In the genomic region with DNA sequence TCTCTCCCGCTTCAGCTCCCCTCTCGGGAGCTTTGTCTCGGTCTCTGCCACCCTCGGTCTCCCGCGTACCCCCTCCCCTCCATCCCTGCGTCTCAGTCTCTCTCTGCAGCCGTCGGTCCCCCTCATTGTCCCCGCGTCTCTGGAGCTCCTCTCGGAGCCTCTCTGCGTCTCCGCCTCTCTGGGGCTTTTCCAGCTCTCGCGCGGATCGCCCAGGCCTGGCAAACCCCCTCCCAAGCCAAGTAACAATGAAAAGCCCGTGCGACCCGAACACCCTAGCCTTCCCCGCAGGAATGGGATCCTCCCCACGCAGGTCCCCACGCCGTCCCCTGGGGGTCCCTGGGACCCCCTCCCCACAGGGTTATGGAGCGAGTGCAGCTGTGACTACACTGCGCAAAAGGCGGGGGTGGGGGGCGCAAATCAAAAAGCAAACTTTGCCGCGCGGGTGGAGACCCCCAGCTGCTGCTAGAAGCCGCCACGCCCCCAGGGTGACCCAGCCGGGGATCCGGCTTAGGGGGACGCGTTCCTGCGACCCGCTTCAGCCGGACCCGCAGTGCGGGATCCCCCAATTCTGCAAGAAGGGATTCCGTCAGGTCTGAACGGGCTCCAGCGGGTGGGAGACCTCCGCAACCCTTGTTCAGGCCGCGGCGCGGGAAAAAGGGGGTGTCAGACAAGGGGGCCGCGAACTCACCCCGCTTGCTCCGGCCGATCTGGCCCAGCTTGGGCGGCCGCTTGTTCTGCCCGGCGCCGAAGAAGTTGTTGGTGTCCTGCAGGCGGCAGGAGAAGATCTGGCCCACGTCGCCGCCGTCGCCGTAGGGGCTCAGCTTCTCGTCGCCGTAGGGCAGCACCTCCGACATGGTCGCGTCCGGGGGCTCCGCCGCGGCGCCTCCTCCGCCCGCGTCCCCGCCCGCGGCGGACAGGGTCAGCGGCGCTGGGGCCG, we compare ENCODE assay signal across 8 cellular contexts. TPM values are rescaled to one million over a fixed set of nuclear protein-coding genes. Genes with fewer than 3 reads are reported as not detected.
A peak's percentile ranks its signal among the peaks of the same experiment; 100 is the strongest.
DNase-seq lines count a peak whose midpoint lies in the region; ATAC-seq and TF ChIP-seq lines count a peak whose summit lies in the region.

No MANE protein-coding gene starts in this region.

- H3K27me3 Mint-ChIP-seq in chondrocyte (ENCODE audit: low read depth), result peaks cover 27% of the 10 kb centered on the region

- peak overlapping the region; percentile 91 for H3K23ac ChIP-seq in mesenchymal stem cell (ENCODE audit: low read length in 2 of 2)

- H3K4me3 Mint-ChIP-seq in chondrocyte (ENCODE audit: unreplicated experiment), result peak overlapping the region; percentile 82

- H2BK120ac ChIP-seq in mesenchymal stem cell (ENCODE audit: low read depth, low read length), result peak overlapping the region; percentile 87

- H3K27me3 ChIP-seq in ACC112 (ENCODE audit: insufficient read depth, low read length), result no peaks in the 10 kb centered on the region
- H3K27me3 ChIP-seq in HUES6 (ENCODE audit: control insufficient read depth, insufficient read depth, low read length), result peaks cover 92% of the 10 kb centered on the region
- peaks cover 6 to 13% of the 10 kb centered on the region in 2 experiments for H3K27me3 ChIP-seq in mesenchymal stem cell (ENCODE audit: control insufficient read depth in 1 of 2, insufficient read depth in 1 of 2, low read length in 2 of 2)
- no peaks in the 10 kb centered on the region for H3K27me3 ChIP-seq in vagina

- peaks cover 11% of the 10 kb centered on the region for H3K79me1 ChIP-seq in mesenchymal stem cell (replicated peaks; ENCODE audit: low read length, poor library complexity, severe bottlenecking)

- H3K4me3 ChIP-seq in ACC112 (ENCODE audit: low read depth, low read length), result peak overlapping the region; percentile 88
- H3K4me3 ChIP-seq in HUES6 (ENCODE audit: low read depth, low read length), result peak overlapping the region; percentile 75
- H3K4me3 ChIP-seq in mesenchymal stem cell (ENCODE audit: insufficient read depth in 1 of 2, low read depth in 1 of 2, low read length in 2 of 2), result peak overlapping the region; percentile 81 to 97
- peak overlapping the region; percentile 60 to 79 for H3K4me3 ChIP-seq in vagina

- H3K4me1 ChIP-seq in ACC112 (ENCODE audit: control insufficient read depth, insufficient read depth, low read length, unreplicated experiment), result peaks cover 22% of the 10 kb centered on the region
- peaks cover 23% of the 10 kb centered on the region for H3K4me1 ChIP-seq in HUES6 (ENCODE audit: control insufficient read depth, insufficient read depth, low read length)
- peaks cover 38% of the 10 kb centered on the region for H3K4me1 ChIP-seq in mesenchymal stem cell (ENCODE audit: control insufficient read depth, insufficient read depth, low read depth, low read length)
- peaks cover 36% of the 10 kb centered on the region for H3K4me1 ChIP-seq in vagina

- no peaks in the 10 kb centered on the region for H3K9me3 Mint-ChIP-seq in chondrocyte (ENCODE audit: low read depth)

- no peak overlapping the region for H2AK5ac ChIP-seq in mesenchymal stem cell (ENCODE audit: low read length, severe bottlenecking)

- no peaks in the 10 kb centered on the region for H3K9me3 ChIP-seq in HUES6 (ENCODE audit: control insufficient read depth, insufficient read depth, low read depth, low read length)
- H3K9me3 ChIP-seq in mesenchymal stem cell (ENCODE audit: control insufficient read depth, low read length), result no peaks in the 10 kb centered on the region
- H3K9me3 ChIP-seq in vagina, result no peaks in the 10 kb centered on the region

- peak overlapping the region; percentile 91 for H2BK15ac ChIP-seq in mesenchymal stem cell (ENCODE audit: low read depth, poor library complexity, severe bottlenecking)

- TF ChIP-seq CTCF in chondrocyte (IDR thresholded peaks at IDR 0.05), result peak; percentile 22
- no peak for TF ChIP-seq CTCF in vagina (IDR thresholded peaks at IDR 0.05)

- H2AFZ ChIP-seq in ACC112 (ENCODE audit: low read length, unreplicated experiment) (no peak overlapping the region), mesenchymal stem cell (ENCODE audit: low read depth, low read length) (peak overlapping the region; percentile 46)

- peak overlapping the region; percentile 36 for H2BK5ac ChIP-seq in mesenchymal stem cell (ENCODE audit: low read depth, low read length, poor library complexity, severe bottlenecking)

- DNase-seq in chondrocyte (ENCODE audit: low spot score) (no peak), mesenchymal stem cell (peak; percentile 67), vagina (ENCODE audit: extremely low spot score in 2 of 2) (no peak), NCI-H2196 (lab: John Stamatoyannopoulos, UW; ENCODE audit: unreplicated experiment) (no peak), activated gamma-delta T cell (lab: John Stamatoyannopoulos, UW) (no peak)

- ATAC-seq in HG02870 (IDR thresholded peaks at IDR 0.05; ENCODE audit: unreplicated experiment), result no peak

- TF ChIP-seq POLR2A in vagina (IDR thresholded peaks at IDR 0.05), result no peak

- H3K4ac ChIP-seq in mesenchymal stem cell (ENCODE audit: low read depth in 1 of 2, low read length in 2 of 2), result peak overlapping the region; percentile 29 to 77

- H3K79me2 ChIP-seq in ACC112 (ENCODE audit: control insufficient read depth, insufficient read depth, low read length, unreplicated experiment), result peaks cover 41% of the 10 kb centered on the region

- peak overlapping the region; percentile 70 for H4K91ac ChIP-seq in mesenchymal stem cell (ENCODE audit: low read length)

- WGBS in mesenchymal stem cell, result under 1% methylated on average over 73 of the region's 89 CpGs

- intact Hi-C loops in vagina (cut with DNase I), result no loop called here

- peak overlapping the region; percentile 39 for H4K8ac ChIP-seq in mesenchymal stem cell (ENCODE audit: low read length)

- peak overlapping the region; percentile 82 to 97 for H3K14ac ChIP-seq in mesenchymal stem cell (ENCODE audit: low read length in 2 of 2)

- peaks cover 1% of the 10 kb centered on the region for H3K36me3 Mint-ChIP-seq in chondrocyte (ENCODE audit: low read depth)

- H2BK12ac ChIP-seq in mesenchymal stem cell (ENCODE audit: low read length in 2 of 2), result peak overlapping the region; percentile 72 to 76

- H3K36me3 ChIP-seq in ACC112 (ENCODE audit: insufficient read depth, low read length), result no peaks in the 10 kb centered on the region
- H3K36me3 ChIP-seq in HUES6 (ENCODE audit: control insufficient read depth, insufficient read depth, low read length), result no peaks in the 10 kb centered on the region
- H3K36me3 ChIP-seq in mesenchymal stem cell (ENCODE audit: control insufficient read depth in 1 of 2, insufficient read depth in 2 of 2, low read depth in 1 of 2, low read length in 2 of 2), result peaks cover 0 to 3% of the 10 kb centered on the region in 2 experiments
- no peaks in the 10 kb centered on the region for H3K36me3 ChIP-seq in vagina

- H3K27ac Mint-ChIP-seq in chondrocyte (ENCODE audit: unreplicated experiment), result peak overlapping the region; percentile 46

- peaks cover 33% of the 10 kb centered on the region for H3K4me1 Mint-ChIP-seq in chondrocyte (ENCODE audit: low read depth)

- peak overlapping the region; percentile 81 for H3K18ac ChIP-seq in mesenchymal stem cell (ENCODE audit: low read depth in 1 of 2, low read length in 2 of 2)

- H3K27ac ChIP-seq in ACC112 (ENCODE audit: low read depth, low read length) (no peak overlapping the region), HUES6 (ENCODE audit: low read depth, low read length) (no peak overlapping the region), mesenchymal stem cell (ENCODE audit: low read length, poor library complexity, severe bottlenecking) (no peak overlapping the region), vagina (peak overlapping the region; percentile 85)

- peak overlapping the region; percentile 37 for H3K9ac ChIP-seq in HUES6 (ENCODE audit: low read length)
- H3K9ac ChIP-seq in mesenchymal stem cell (ENCODE audit: low read length), result peak overlapping the region; percentile 91

- peak overlapping the region; percentile 96 for H3K4me2 ChIP-seq in mesenchymal stem cell (ENCODE audit: low read length, poor library complexity, severe bottlenecking)

RNA-seq across cellular contexts. Expression of gene CAMK2N1, which starts 1.2 kb away (rescaled TPM):
- total RNA-seq in chondrocyte (8.7 to 13.2 TPM (median 12.9 TPM) in 3 replicates), vagina (18.9 TPM)
- polyA plus RNA-seq in mesenchymal stem cell (2013, experiment 1 of 2), result 71.3 TPM
- 76.6 TPM for polyA plus RNA-seq in mesenchymal stem cell (2013, experiment 2 of 2)

RNA-seq across cellular contexts. Expression of gene MUL1, which starts 23.2 kb away (rescaled TPM):
- 30.8 to 38.2 TPM (median 36.2 TPM) in 3 replicates for total RNA-seq in chondrocyte
- polyA plus RNA-seq in mesenchymal stem cell (2013, experiment 1 of 2), result 17.9 TPM
- 18.4 TPM for polyA plus RNA-seq in mesenchymal stem cell (2013, experiment 2 of 2)
- 19.9 TPM for total RNA-seq in vagina
